8 cellular contexts compared by ENCODE assay signal in the genomic region with DNA sequence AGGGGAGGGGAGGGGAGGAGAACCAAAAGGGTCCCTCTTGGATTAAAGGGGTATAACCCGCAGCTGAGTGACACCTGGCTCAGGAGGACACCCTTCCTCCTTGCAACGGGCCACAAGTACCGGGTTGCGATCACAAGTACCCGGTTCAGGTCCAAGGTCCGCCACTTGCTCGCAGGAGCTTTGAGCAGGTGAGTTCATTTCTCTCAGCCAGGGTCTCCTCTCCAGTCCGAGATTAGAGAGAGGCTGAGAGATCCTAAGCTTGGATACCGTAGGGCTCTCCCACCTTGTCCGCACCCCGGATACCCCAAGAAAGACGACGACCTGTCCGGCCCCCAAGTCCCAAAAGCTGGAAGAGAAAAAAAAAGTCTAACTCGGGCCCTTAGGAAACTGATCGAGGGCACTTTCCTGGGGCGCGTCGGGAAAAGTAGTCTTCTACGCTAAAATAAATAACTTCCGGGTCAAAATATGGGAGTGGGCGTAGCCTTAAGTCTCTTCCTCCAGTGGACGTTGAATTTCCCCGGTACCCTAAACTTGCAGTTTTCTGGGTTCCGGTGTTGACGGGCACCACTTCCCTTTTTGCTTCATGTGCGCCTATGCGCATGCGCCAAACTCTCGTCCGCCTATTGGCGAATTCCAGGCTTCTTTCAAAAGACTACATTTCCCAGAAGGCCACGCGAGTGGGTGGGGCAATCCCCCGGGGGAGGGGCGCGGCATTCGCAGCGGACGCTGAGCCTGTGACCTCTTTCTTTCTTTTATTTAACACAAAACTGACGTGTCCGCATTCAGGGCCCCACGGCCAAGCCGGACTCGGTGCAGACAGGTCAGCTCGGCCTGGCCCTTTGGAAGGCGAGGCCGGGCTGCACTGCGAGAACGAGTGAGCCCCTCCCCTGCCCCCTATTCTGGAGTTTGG. TPM values are rescaled to one million over a fixed set of nuclear protein-coding genes. Genes with fewer than 3 reads are reported as not detected.
DNase-seq lines count a peak whose midpoint lies in the region; ATAC-seq and TF ChIP-seq lines count a peak whose summit lies in the region.

No MANE protein-coding gene starts in this region.

- TF ChIP-seq RAD21 in SK-N-SH (IDR thresholded peaks at IDR 0.05; ENCODE audit: low read length) = no peak

- no peaks in the 10 kb centered on the region for H3K9me3 ChIP-seq in SK-N-SH

- peaks cover 3 to 12% of the 10 kb centered on the region in 2 experiments; a peak in 2 of 4 replicates for H3K4me1 ChIP-seq in SK-N-SH (ENCODE audit: control insufficient read depth in 1 of 2, insufficient read depth in 2 of 2, low read depth in 1 of 2, low read length in 1 of 2)

- peak overlapping the region; percentile 89 to 95 for H3K27ac Mint-ChIP-seq in activated naive CD4-positive, alpha-beta T cell treated with anti-CD3 and anti-CD28 coated beads, Interleukin-2, amount 50 U/mL, for 72 hours

- peak overlapping the region; percentile 99 for H2AFZ ChIP-seq in SK-N-SH (ENCODE audit: low read depth)

- TF ChIP-seq EP300 in SK-N-SH (IDR thresholded peaks at IDR 0.05; ENCODE audit: borderline replicate concordance in 1 of 2, low read depth in 1 of 2, low read length in 1 of 2) = no peak

- WGBS in SK-N-SH (ENCODE audit: low lambda C conversion rate) = under 1% methylated on average over 39 of the region's 50 CpGs

- H3K27ac ChIP-seq in SK-N-SH (ENCODE audit: low read depth in 2 of 2, low read length in 1 of 2) = peak overlapping the region; percentile 70 to 72
- peak overlapping the region; percentile 87 for H3K27ac ChIP-seq in temporal lobe (ENCODE audit: low read depth, low read length)

- peaks cover 0 to 5% of the 10 kb centered on the region in 2 donors for H3K36me3 Mint-ChIP-seq in activated naive CD4-positive, alpha-beta T cell treated with anti-CD3 and anti-CD28 coated beads, Interleukin-2, amount 50 U/mL, for 72 hours

- H3F3A ChIP-seq in SK-N-SH (replicated peaks; ENCODE audit: insufficient read depth) = peaks cover 7% of the 10 kb centered on the region

- DNase-seq in GM10248 (ENCODE audit: extremely low spot score) (peak; percentile 98), NCI-H1092 (lab: John Stamatoyannopoulos, UW) (peak; percentile 99), SK-N-SH (peak; percentile 95), glomerular visceral epithelial cell (ENCODE audit: extremely low spot score) (peak; percentile 100), occipital lobe (lab: John Stamatoyannopoulos, UW) (peak; percentile 97)
- peak; percentile 99 to 100 for DNase-seq in activated naive CD4-positive, alpha-beta T cell treated with anti-CD3 and anti-CD28 coated beads, Interleukin-2, amount 50 U/mL, for 72 hours (ENCODE audit: low spot score in 2 of 2)

- POLR2A ChIA-PET in GM10248 (lab: Yijun Ruan, JAX) (interaction anchor here (0.6 to 1.5 kb wide), 2 partner anchors 55 to 75 kb away, joined by 3 to 6 read pairs; a partner anchor contains a TSS), SK-N-SH (lab: Yijun Ruan, JAX) (interaction anchor here (0.8 to 1.6 kb wide), 4 partner anchors 9 to 316 kb away, joined by 3 to 5 read pairs (median 4); a partner anchor contains a TSS)

- H3K27me3 ChIP-seq in SK-N-SH (ENCODE audit: insufficient read depth) = no peaks in the 10 kb centered on the region

- H4K20me1 ChIP-seq in SK-N-SH (ENCODE audit: insufficient read depth) = no peaks in the 10 kb centered on the region

- peak overlapping the region; percentile 78 for H3K9ac ChIP-seq in SK-N-SH

- peak overlapping the region; percentile 94 for H3K4me2 ChIP-seq in SK-N-SH

- H3K9me2 ChIP-seq in SK-N-SH = no peaks in the 10 kb centered on the region

- peak overlapping the region; percentile 68 to 95 for H3K4me3 ChIP-seq in SK-N-SH (ENCODE audit: low read depth in 2 of 2, low read length in 1 of 2)

- peaks cover 19% of the 10 kb centered on the region; the same call in 1 of the 2 replicates for H3K79me2 ChIP-seq in SK-N-SH (ENCODE audit: insufficient read depth)

- TF ChIP-seq CTCF in GM10248 (IDR thresholded peaks at IDR 0.05; ENCODE audit: control extremely low read depth, extremely low read depth, low read depth, missing control alignments) (no peak), SK-N-SH (IDR thresholded peaks at IDR 0.05) (0 out of 2 replicates have a peak, but pooled peaks have one; percentile 7)

- ATAC-seq in HG02610 (IDR thresholded peaks at IDR 0.05; ENCODE audit: unreplicated experiment) = peak; percentile 79
- peak; percentile 95 to 97 for ATAC-seq in activated naive CD4-positive, alpha-beta T cell treated with anti-CD3 and anti-CD28 coated beads, Interleukin-2, amount 50 U/mL, for 72 hours

- peaks cover 0 to under 1% of the 10 kb centered on the region in 2 experiments for H3K36me3 ChIP-seq in SK-N-SH (replicated peaks in 1 of 2; ENCODE audit: control insufficient read depth in 1 of 2, insufficient read depth in 2 of 2, low read length in 1 of 2)

- CTCF ChIA-PET in GM10248 (lab: Yijun Ruan, JAX) = interaction anchor here (0.8 to 3.5 kb wide), 6 partner anchors 8 to 200 kb away, joined by 3 to 36 read pairs (median 9); a partner anchor contains a TSS
- CTCF ChIA-PET in SK-N-SH (lab: Yijun Ruan, JAX) = interaction anchor here (0.6 to 6.6 kb wide), 10 partner anchors 9 to 490 kb away, joined by 3 to 37 read pairs (median 4); a partner anchor contains a TSS

- no peaks in the 10 kb centered on the region for H3K9me3 Mint-ChIP-seq in activated naive CD4-positive, alpha-beta T cell treated with anti-CD3 and anti-CD28 coated beads, Interleukin-2, amount 50 U/mL, for 72 hours

TF ChIP-seq in SK-N-SH, 30 proteins besides CTCF, POLR2A, EP300 and RAD21:
- TF ChIP-seq GABPA (IDR thresholded peaks at IDR 0.05; ENCODE audit: low read depth) (peak; percentile 95), TCF12 (IDR thresholded peaks at IDR 0.05) (peak; percentile 25; the same call in 1 of the 2 replicates), POLR2AphosphoS5 (IDR thresholded peaks at IDR 0.05; ENCODE audit: low read depth, low read length) (peak; percentile 83), ELF1 (IDR thresholded peaks at IDR 0.05) (peak; percentile 96), TEAD4 (IDR thresholded peaks at IDR 0.05; ENCODE audit: borderline replicate concordance, insufficient read depth) (no peak), NRF1 (IDR thresholded peaks at IDR 0.05; ENCODE audit: low read depth, low read length) (peak; percentile 85), FOSL2 (IDR thresholded peaks at IDR 0.05; ENCODE audit: borderline replicate concordance, low read depth) (no peak), TAF1 (IDR thresholded peaks at IDR 0.05; ENCODE audit: borderline replicate concordance, low read depth, low read length) (peak; percentile 84), MXI1 (IDR thresholded peaks at IDR 0.05; ENCODE audit: low read depth, low read length) (peak; percentile 55; the same call in 1 of the 2 replicates), CHD2 (IDR thresholded peaks at IDR 0.05; ENCODE audit: low read length, partially characterized antibody) (peak; percentile 91), SMC3 (IDR thresholded peaks at IDR 0.05; ENCODE audit: low read depth, low read length) (no peak)
- TF ChIP-seq, protein P1, sequence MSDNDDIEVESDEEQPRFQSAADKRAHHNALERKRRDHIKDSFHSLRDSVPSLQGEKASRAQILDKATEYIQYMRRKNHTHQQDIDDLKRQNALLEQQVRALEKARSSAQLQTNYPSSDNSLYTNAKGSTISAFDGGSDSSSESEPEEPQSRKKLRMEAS (IDR thresholded peaks at IDR 0.05; ENCODE audit: low read depth) = peak; percentile 4; the same call in 1 of the 2 replicates

RNA-seq across cellular contexts. Expression of a gene that starts 4.4 kb away (rescaled TPM):
- polyA plus RNA-seq in SK-N-SH (2012; rRNA removed) = not detected in 2 replicates
- not detected in 2 replicates for polyA plus RNA-seq in SK-N-SH (2012; cell fraction: cytosol; rRNA removed)
- polyA plus RNA-seq in SK-N-SH (2012; cell fraction: nucleus; rRNA removed) = not detected in 2 replicates
- not detected for total RNA-seq in activated naive CD4-positive, alpha-beta T cell treated with anti-CD3 and anti-CD28 coated beads, Interleukin-2, amount 50 U/mL, for 72 hours
- total RNA-seq in occipital lobe (not detected), temporal lobe (not detected)

RNA-seq across cellular contexts. Expression of a gene that starts 8.6 kb away (rescaled TPM):
- polyA plus RNA-seq in SK-N-SH (2012; rRNA removed) = 1.6 and 2.6 TPM in 2 replicates
- 2.0 and 2.2 TPM in 2 replicates for polyA plus RNA-seq in SK-N-SH (2012; cell fraction: cytosol; rRNA removed)
- 2.5 and 5.0 TPM in 2 replicates for polyA plus RNA-seq in SK-N-SH (2012; cell fraction: nucleus; rRNA removed)
- total RNA-seq in activated naive CD4-positive, alpha-beta T cell treated with anti-CD3 and anti-CD28 coated beads, Interleukin-2, amount 50 U/mL, for 72 hours = 1 to 10 TPM; 1.2 to 4.2 TPM
- 1.6 TPM for total RNA-seq in occipital lobe
- 1.7 TPM for total RNA-seq in temporal lobe

RNA-seq across cellular contexts. Expression of a gene that starts 9.4 kb away (rescaled TPM):
- polyA plus RNA-seq in SK-N-SH (2012; rRNA removed) = 11.7 and 19.0 TPM in 2 replicates
- 12.1 and 16.7 TPM in 2 replicates for polyA plus RNA-seq in SK-N-SH (2012; cell fraction: cytosol; rRNA removed)
- polyA plus RNA-seq in SK-N-SH (2012; cell fraction: nucleus; rRNA removed) = 24.4 and 35.4 TPM in 2 replicates
- total RNA-seq in activated naive CD4-positive, alpha-beta T cell treated with anti-CD3 and anti-CD28 coated beads, Interleukin-2, amount 50 U/mL, for 72 hours = 100 to 1,000 TPM in 1 of 2 donors, 10 to 100 TPM in 1; 39.7 to 101 TPM
- total RNA-seq in occipital lobe (37.1 TPM), temporal lobe (28.0 TPM)

RNA-seq across cellular contexts. Expression of a gene that starts 19.3 kb away (rescaled TPM):
- polyA plus RNA-seq in SK-N-SH (2012; rRNA removed) = 5.2 and 5.5 TPM in 2 replicates
- 4.3 and 5.5 TPM in 2 replicates for polyA plus RNA-seq in SK-N-SH (2012; cell fraction: cytosol; rRNA removed)
- 3.1 and 3.6 TPM in 2 replicates for polyA plus RNA-seq in SK-N-SH (2012; cell fraction: nucleus; rRNA removed)
- total RNA-seq in activated naive CD4-positive, alpha-beta T cell treated with anti-CD3 and anti-CD28 coated beads, Interleukin-2, amount 50 U/mL, for 72 hours = not detected
- 3.4 TPM for total RNA-seq in occipital lobe
- 4.9 TPM for total RNA-seq in temporal lobe

RNA-seq across cellular contexts. Expression of a gene that starts 36.4 kb away (rescaled TPM):
- 17.2 and 48.4 TPM in 2 replicates for polyA plus RNA-seq in SK-N-SH (2012; rRNA removed)
- polyA plus RNA-seq in SK-N-SH (2012; cell fraction: cytosol; rRNA removed) = 33.8 and 53.4 TPM in 2 replicates
- 32.5 and 44.9 TPM in 2 replicates for polyA plus RNA-seq in SK-N-SH (2012; cell fraction: nucleus; rRNA removed)
- 10 to 100 TPM; 66.3 to 84.5 TPM for total RNA-seq in activated naive CD4-positive, alpha-beta T cell treated with anti-CD3 and anti-CD28 coated beads, Interleukin-2, amount 50 U/mL, for 72 hours
- total RNA-seq in occipital lobe = 29.3 TPM
- 36.4 TPM for total RNA-seq in temporal lobe

Comparison
In these comparisons a context has a peak if more than half of its experiments do, and no peak if none do; other contexts are left out.
1. Peak in every context shown above with its lines: DNase-seq, ATAC-seq, H3K4me3 ChIP-seq and H3K27ac ChIP-seq.